Comparison of ENCODE assay signal across 8 cellular contexts in genomic region chr15:51829360-51830278, GRCh38. TPM values are rescaled to one million over a fixed set of nuclear protein-coding genes. Genes with fewer than 3 reads are reported as not detected.
A peak's percentile ranks its signal among the peaks of the same experiment; 100 is the strongest.
DNase-seq lines count a peak whose midpoint lies in the region; ATAC-seq and TF ChIP-seq lines count a peak whose summit lies in the region.

Gene TMOD3 (plus strand): TSS chr15:51829653. CDS start chr15:51862885, 33,232 bp downstream.

- TF ChIP-seq CTCF in right lobe of liver (IDR thresholded peaks at IDR 0.05) = no peak

- H3K27me3 ChIP-seq in BLaER1 treated with 17β-estradiol and CSF1 and Interleukin-3, amounts not matched to agents 10 nM and 100 nM = no peaks in the 10 kb centered on the region
- H3K27me3 ChIP-seq in duodenal mucosa (ENCODE audit: control insufficient read depth in 1 of 2, insufficient read depth in 2 of 2, low read length in 2 of 2) (no peaks in the 10 kb centered on the region), right lobe of liver (no peaks in the 10 kb centered on the region)

- peak; percentile 88 for TF ChIP-seq POLR2A in right lobe of liver (IDR thresholded peaks at IDR 0.05)

- H3K4me2 ChIP-seq in BLaER1 treated with 17β-estradiol and CSF1 and Interleukin-3, amounts not matched to agents 10 nM and 100 nM = peak within 1 kb of the TSS; percentile 78 to 97 (median 89)

- peak; percentile 88 for DNase-seq in NCI-H748 (lab: John Stamatoyannopoulos, UW; ENCODE audit: unreplicated experiment)
- peak; percentile 90 for DNase-seq in activated CD4-positive, alpha-beta memory T cell treated with anti-CD3 and anti-CD28 coated beads, Interleukin-2, amount 10 ng/mL, durations not matched to agents 7 days and 5 days
- peak; percentile 95 to 96 (median 96) for DNase-seq in right lobe of liver
- DNase-seq in stimulated activated CD4-positive, alpha-beta T cell treated with anti-CD3 and anti-CD28 coated beads, Interleukin-4, amount 100 ng/mL, for 24 hours = peak; percentile 93

- WGBS in right lobe of liver (ENCODE audit: insufficient coverage, low coverage, low lambda C conversion rate, missing lambda C conversion rate) = 7% methylated on average over 17 of the region's 89 CpGs

- ATAC-seq in GM19324 (IDR thresholded peaks at IDR 0.05; ENCODE audit: low FRiP score, unreplicated experiment) = peak; percentile 88
- ATAC-seq in HG03460 (IDR thresholded peaks at IDR 0.05; ENCODE audit: unreplicated experiment) = peak; percentile 77
- peak; percentile 95 to 96 (median 96) for ATAC-seq in right lobe of liver

- CTCF ChIA-PET in activated CD4-positive, alpha-beta memory T cell treated with anti-CD3 and anti-CD28 coated beads, Interleukin-2, amount 10 ng/mL, durations not matched to agents 7 days and 5 days (lab: Charles Lee) = interaction anchor here (1.1 to 1.4 kb wide), 3 partner anchors 10 to 59 kb away, joined by 3 to 5 read pairs (median 4); no protein-coding TSS in a partner anchor

- H3K9me3 Mint-ChIP-seq in activated CD4-positive, alpha-beta memory T cell treated with anti-CD3 and anti-CD28 coated beads, Interleukin-2, amount 10 ng/mL, durations not matched to agents 7 days and 5 days = no peaks in the 10 kb centered on the region

- no peaks in the 10 kb centered on the region for H3K9me3 ChIP-seq in BLaER1 treated with 17β-estradiol and CSF1 and Interleukin-3, amounts not matched to agents 10 nM and 100 nM (replicated peaks in 1 of 11)
- H3K9me3 ChIP-seq in duodenal mucosa (ENCODE audit: control insufficient read depth in 1 of 2, low read length in 2 of 2) (no peaks in the 10 kb centered on the region), right lobe of liver (no peaks in the 10 kb centered on the region)

- peaks cover 9% of the 10 kb centered on the region for H3K27me3 Mint-ChIP-seq in activated CD4-positive, alpha-beta memory T cell treated with anti-CD3 and anti-CD28 coated beads, Interleukin-2, amount 10 ng/mL, durations not matched to agents 7 days and 5 days

- H3K36me3 ChIP-seq in BLaER1 treated with 17β-estradiol and CSF1 and Interleukin-3, amounts not matched to agents 10 nM and 100 nM = peaks cover 0 to 3% (median 0%) of the 10 kb centered on the region in 11 experiments; a peak in 2 of 22 replicates
- H3K36me3 ChIP-seq in duodenal mucosa (ENCODE audit: control insufficient read depth in 1 of 2, insufficient read depth in 2 of 2, low read length in 2 of 2) (no peaks in the 10 kb centered on the region), right lobe of liver (no peaks in the 10 kb centered on the region)

- H3K4me1 ChIP-seq in BLaER1 treated with 17β-estradiol and CSF1 and Interleukin-3, amounts not matched to agents 10 nM and 100 nM = peaks cover 10 to 37% (median 20%) of the 10 kb centered on the region in 10 experiments
- peaks cover 14 to 19% of the 10 kb centered on the region in 2 donors for H3K4me1 ChIP-seq in duodenal mucosa (ENCODE audit: control insufficient read depth in 1 of 2, insufficient read depth in 2 of 2, low read length in 2 of 2)
- H3K4me1 ChIP-seq in right lobe of liver = peaks cover 0 to 26% (median 2%) of the 10 kb centered on the region in 4 donors

- H3K4me3 Mint-ChIP-seq in activated CD4-positive, alpha-beta memory T cell treated with anti-CD3 and anti-CD28 coated beads, Interleukin-2, amount 10 ng/mL, durations not matched to agents 7 days and 5 days = peak within 1 kb of the TSS; percentile 98

- H3K4me3 ChIP-seq in BLaER1 treated with 17β-estradiol and CSF1 and Interleukin-3, amounts not matched to agents 10 nM and 100 nM = peak within 1 kb of the TSS; percentile 88 to 99 (median 94)
- H3K4me3 ChIP-seq in duodenal mucosa (ENCODE audit: low read depth in 1 of 2, low read length in 2 of 2) (peak within 1 kb of the TSS; percentile 84 to 85), right lobe of liver (peak within 1 kb of the TSS; percentile 93 to 97 (median 96))

- H3K36me3 Mint-ChIP-seq in activated CD4-positive, alpha-beta memory T cell treated with anti-CD3 and anti-CD28 coated beads, Interleukin-2, amount 10 ng/mL, durations not matched to agents 7 days and 5 days (ENCODE audit: low read depth) = peaks cover 7% of the 10 kb centered on the region

- H3K27ac ChIP-seq in BLaER1 treated with 17β-estradiol and CSF1 and Interleukin-3, amounts not matched to agents 10 nM and 100 nM = peak within 1 kb of the TSS; percentile 75 to 91 (median 84)
- H3K27ac ChIP-seq in duodenal mucosa (ENCODE audit: low read depth, low read length) = peak within 1 kb of the TSS; percentile 90
- H3K27ac ChIP-seq in right lobe of liver = peak within 1 kb of the TSS; percentile 84 to 95 (median 93)

- H3K9ac ChIP-seq in BLaER1 treated with 17β-estradiol and CSF1 and Interleukin-3, amounts not matched to agents 10 nM and 100 nM = peak within 1 kb of the TSS; percentile 84 to 95 (median 89)
- peak within 1 kb of the TSS; percentile 78 to 84 for H3K9ac ChIP-seq in duodenal mucosa (ENCODE audit: low read depth in 1 of 2, low read length in 2 of 2)

- H3K4me1 Mint-ChIP-seq in activated CD4-positive, alpha-beta memory T cell treated with anti-CD3 and anti-CD28 coated beads, Interleukin-2, amount 10 ng/mL, durations not matched to agents 7 days and 5 days = peaks cover 41% of the 10 kb centered on the region

- H3K27ac Mint-ChIP-seq in activated CD4-positive, alpha-beta memory T cell treated with anti-CD3 and anti-CD28 coated beads, Interleukin-2, amount 10 ng/mL, durations not matched to agents 7 days and 5 days = peak within 1 kb of the TSS; percentile 97

- POLR2A ChIA-PET in activated CD4-positive, alpha-beta memory T cell treated with anti-CD3 and anti-CD28 coated beads, Interleukin-2, amount 10 ng/mL, durations not matched to agents 7 days and 5 days (lab: Charles Lee) = interaction anchor here (0.6 to 2.4 kb wide), 13 partner anchors 9 to 637 kb away, joined by 3 to 16 read pairs (median 6); no protein-coding TSS in a partner anchor

- H4K20me1 ChIP-seq in BLaER1 treated with 17β-estradiol and CSF1 and Interleukin-3, amounts not matched to agents 10 nM and 100 nM = peaks cover 16 to 44% (median 38%) of the 10 kb centered on the region in 11 experiments; a peak in 20 of 22 replicates

- intact Hi-C loops in right lobe of liver (cut with DNase I) = no loop called here

RNA-seq across cellular contexts. Expression of gene TMOD3, which starts in this region (rescaled TPM):
- total RNA-seq in activated CD4-positive, alpha-beta memory T cell treated with anti-CD3 and anti-CD28 coated beads, Interleukin-2, amount 10 ng/mL, durations not matched to agents 7 days and 5 days = 10 to 100 TPM; 77.5 to 79.6 TPM
- 10 to 100 TPM; 15.0 to 32.2 (median 20.6) TPM for total RNA-seq in right lobe of liver

Comparison
In these comparisons a context has a peak if more than half of its experiments do, and no peak if none do; other contexts are left out.
1. Peak in every context shown above with its lines: DNase-seq, ATAC-seq, H3K4me3 ChIP-seq and H3K27ac ChIP-seq.